In the genomic region with DNA sequence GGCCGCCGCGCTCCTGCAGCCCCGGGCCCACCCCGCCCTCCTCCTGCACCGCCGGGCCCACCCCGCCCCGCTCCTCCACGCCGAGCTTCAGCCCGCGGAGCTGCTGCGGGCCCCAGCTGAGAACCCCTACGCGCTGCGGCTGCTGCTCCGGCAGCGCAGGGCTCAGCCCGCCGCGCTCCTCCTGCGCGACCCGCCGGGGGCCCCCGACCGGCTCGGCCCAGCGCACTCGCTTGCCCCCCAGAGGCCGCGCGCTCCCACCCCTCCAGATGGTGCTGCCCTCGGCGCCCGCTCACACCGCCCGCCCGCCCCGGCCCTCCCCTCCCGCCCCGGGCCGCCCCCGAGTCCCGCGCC, we compare ENCODE assay signal across 9 cellular contexts. TPM values are rescaled to one million over a fixed set of nuclear protein-coding genes. Genes with fewer than 3 reads are reported as not detected.
A peak's percentile ranks its signal among the peaks of the same experiment; 100 is the strongest.
DNase-seq lines count a peak whose midpoint lies in the region; ATAC-seq and TF ChIP-seq lines count a peak whose summit lies in the region.
"Had no signal": no experiment of that assay in that cellular context is flagged by ENCODE, and none has a peak within 500 bp of the region (broad histone marks: within the 10 kb centered on the region; RNA-seq: fewer than 3 reads in every experiment).

No MANE protein-coding gene starts in this region.

- H3K4me3 Mint-ChIP-seq in Calu3 (ENCODE audit: low read depth, unreplicated experiment): peak overlapping the region; percentile 82

- peaks cover 15% of the 10 kb centered on the region for H3K36me3 Mint-ChIP-seq in Calu3 (ENCODE audit: insufficient read depth, unreplicated experiment)

- H3K27me3 Mint-ChIP-seq in Calu3 (ENCODE audit: unreplicated experiment): no peaks in the 10 kb centered on the region

- H3K9ac ChIP-seq in HUES64 (ENCODE audit: low read depth, low read length): no peak overlapping the region

- ATAC-seq in GM21390 (IDR thresholded peaks at IDR 0.05; ENCODE audit: unreplicated experiment): peak; percentile 22
- ATAC-seq in body of pancreas: peak; percentile 26
- peak; percentile 2 for ATAC-seq in mucosa of descending colon

- H3K4me1 Mint-ChIP-seq in Calu3 (ENCODE audit: low read depth, unreplicated experiment): peaks cover 33% of the 10 kb centered on the region

- DNase-seq in Calu3 (no peak), body of pancreas (no peak), mucosa of descending colon (no peak), G401 (ENCODE audit: low spot score) (no peak), NCI-H1930 (lab: John Stamatoyannopoulos, UW) (no peak), NCI-H128 (lab: John Stamatoyannopoulos, UW; ENCODE audit: unreplicated experiment) (no peak)

- CTCF ChIA-PET in Calu3 (lab: Charles Lee): interaction anchor here (2.4 kb wide), 1 partner anchor 14 kb away, joined by 7 read pairs; no protein-coding TSS in a partner anchor

- no peaks in the 10 kb centered on the region for H3K9me3 Mint-ChIP-seq in Calu3 (ENCODE audit: low read depth, unreplicated experiment)
- H3K9me3 Mint-ChIP-seq: T-helper 1 cell treated with Interleukin-12 subunit alpha and Interleukin-12 subunit beta and Interleukin-4 antibody, amounts not matched to agents 30 μg/mL and 1 μg/mL, for 36 hours had no signal

- H3K27me3 ChIP-seq in HUES64 (ENCODE audit: insufficient read depth, low read length) (peaks cover 17% of the 10 kb centered on the region), body of pancreas (no peaks in the 10 kb centered on the region)

- TF ChIP-seq CTCF in Calu3 (IDR thresholded peaks at IDR 0.05; ENCODE audit: unreplicated experiment) (no peak), body of pancreas (IDR thresholded peaks at IDR 0.05) (no peak), mucosa of descending colon (IDR thresholded peaks at IDR 0.05) (no peak)

- in situ Hi-C loops in G401 (cut with HindIII; ENCODE audit: low sequenced_read_pairs): no loop called here

- BruUV-seq in Calu3 (replicated peaks; lab: Mats Ljungman, UMichigan): no TSS peak

- no peak overlapping the region for H3K27ac ChIP-seq in HUES64 (ENCODE audit: low read depth, low read length)
- H3K27ac ChIP-seq in body of pancreas: peak overlapping the region; percentile 25 to 59 (median 42)

- H3K4me1 ChIP-seq in HUES64 (ENCODE audit: insufficient read depth, low read length) (peaks cover 18% of the 10 kb centered on the region), body of pancreas (peaks cover 38% of the 10 kb centered on the region), mucosa of descending colon (ENCODE audit: low read depth) (peaks cover 26% of the 10 kb centered on the region)

- no peak overlapping the region for H3K27ac Mint-ChIP-seq in Calu3 (ENCODE audit: unreplicated experiment)

- intact Hi-C loops in Calu3 (cut with micrococcal nuclease; ENCODE audit: unreplicated experiment) (no loop called here), body of pancreas (cut with DNase I) (no loop called here), mucosa of descending colon (cut with DNase I, micrococcal nuclease) (no loop called here)

- WGBS in HUES64: under 1% methylated on average over 39 of the region's 47 CpGs
- WGBS in body of pancreas, 2 donors: 0% methylated on average over 5 of the region's 47 CpGs; no CpG with 5 or more reads in 1 of the 2 donors

- H3K4me3 ChIP-seq in HUES64 (ENCODE audit: low read length) (peak overlapping the region; percentile 70), body of pancreas (peak overlapping the region in 1 of 2 donors; percentile 35), mucosa of descending colon (peak overlapping the region; percentile 34)

- TF ChIP-seq POLR2A in body of pancreas (IDR thresholded peaks at IDR 0.05): no peak

- H3K9me3 ChIP-seq in HUES64 (ENCODE audit: insufficient read depth, low read depth, low read length): no peaks in the 10 kb centered on the region
- H3K9me3 ChIP-seq in body of pancreas: no peaks in the 10 kb centered on the region
- no peaks in the 10 kb centered on the region for H3K9me3 ChIP-seq in mucosa of descending colon

- H3K36me3 ChIP-seq in HUES64 (ENCODE audit: insufficient read depth, low read length) (no peaks in the 10 kb centered on the region), body of pancreas (replicated peaks in 1 of 2; ENCODE audit: insufficient read depth in 1 of 2, low read depth in 2 of 2) (no peaks in the 10 kb centered on the region), mucosa of descending colon (ENCODE audit: low read depth) (no peaks in the 10 kb centered on the region)

RNA-seq across cellular contexts. Expression of a gene that starts 0.9 kb away (rescaled TPM):
- total RNA-seq in Calu3 (2022) (50.4 and 53.0 TPM in 2 replicates), body of pancreas (10 to 100 TPM; 25.9 to 49.1 TPM), mucosa of descending colon (10 to 100 TPM; 16.8 to 61.1 (median 28.0) TPM)
- polyA plus RNA-seq in HUES64 (2013, experiment 1 of 2): 14.5 TPM
- 14.1 TPM for polyA plus RNA-seq in HUES64 (2013, experiment 2 of 2)
- 45.2 and 51.8 TPM in 2 replicates for total RNA-seq in G401 (2014; rRNA removed; shearing (Covaris generic))
